13 cellular contexts compared by ENCODE assay signal in the genomic region with DNA sequence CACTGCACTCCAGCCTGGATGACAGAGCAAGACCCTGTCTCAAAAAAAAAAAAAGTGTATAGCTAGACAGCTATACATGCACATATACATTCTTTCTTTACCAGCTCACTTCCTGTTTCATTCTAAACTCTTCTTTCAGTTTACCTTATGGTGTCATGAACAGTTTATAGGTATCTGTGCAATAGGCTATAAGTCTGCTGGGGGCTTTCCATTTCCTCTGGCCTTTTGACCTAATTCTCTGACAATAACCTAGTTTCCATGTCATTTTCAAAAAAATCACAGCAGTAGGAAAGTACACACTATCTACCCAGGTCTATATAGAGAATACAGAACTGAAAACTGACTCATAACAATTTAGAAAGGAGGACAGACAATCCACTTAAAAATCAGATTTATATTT. TPM values are rescaled to one million over a fixed set of nuclear protein-coding genes. Genes with fewer than 3 reads are reported as not detected.
DNase-seq lines count a peak whose midpoint lies in the region; ATAC-seq lines count a peak whose summit lies in the region.
"Had no signal": no experiment of that assay in that cellular context is flagged by ENCODE, and none has a peak within 500 bp of the region (broad histone marks: within the 10 kb centered on the region; RNA-seq: fewer than 3 reads in every experiment).

No MANE protein-coding gene starts in this region.

- H3K36me3 Mint-ChIP-seq in activated CD4-positive, alpha-beta T cell treated with anti-CD3 and anti-CD28 coated beads for 36 hours (ENCODE audit: low read depth) = no peaks in the 10 kb centered on the region
- no peaks in the 10 kb centered on the region for H3K36me3 Mint-ChIP-seq in activated CD4-positive, alpha-beta T cell treated with anti-CD3 and anti-CD28 coated beads, Interleukin-2, amount 10 ng/mL, durations not matched to agents 24 days and 14 days (ENCODE audit: low read depth)
- no peaks in the 10 kb centered on the region for H3K36me3 Mint-ChIP-seq in stimulated activated naive B cell treated with anti-CD40 and anti-IgM and Interleukin-4, amounts not matched to agents 10 μg/mL and 1 μg/mL and 100 μg/mL, for 72 hours

- intact Hi-C loops in activated CD4-positive, alpha-beta T cell treated with anti-CD3 and anti-CD28 coated beads for 36 hours (cut with DNase I, micrococcal nuclease) = no loop called here
- intact Hi-C loops in activated CD4-positive, alpha-beta T cell treated with anti-CD3 and anti-CD28 coated beads, Interleukin-2, amount 10 ng/mL, durations not matched to agents 24 days and 14 days (cut with micrococcal nuclease) = no loop called here

- DNase-seq in activated CD4-positive, alpha-beta T cell treated with anti-CD3 and anti-CD28 coated beads for 36 hours = no peak
- no peak for DNase-seq in activated CD4-positive, alpha-beta T cell treated with anti-CD3 and anti-CD28 coated beads, Interleukin-2, amount 10 ng/mL, durations not matched to agents 24 days and 14 days
- peak; percentile 44 for DNase-seq in stimulated activated naive B cell treated with anti-CD40 and anti-IgM and Interleukin-4, amounts not matched to agents 10 μg/mL and 1 μg/mL and 100 μg/mL, for 72 hours
- DNase-seq in NCI-H146 treated with DMSO at 0.1 percent for 48 hours (lab: John Stamatoyannopoulos, UW; ENCODE audit: unreplicated experiment) = no peak
- no peak for DNase-seq in activated effector memory CD4-positive, alpha-beta T cell treated with Interleukin-2 at 50 U/mL for 16 hours
- DNase-seq in medulla oblongata (ENCODE audit: extremely low spot score) = no peak
- DNase-seq: gastrocnemius medialis; NCI-H2107; small intestine; stimulated activated naive CD4-positive, alpha-beta T cell had no signal

- no peak overlapping the region for H3K27ac Mint-ChIP-seq in activated CD4-positive, alpha-beta T cell treated with anti-CD3 and anti-CD28 coated beads for 36 hours
- H3K27ac Mint-ChIP-seq in activated CD4-positive, alpha-beta T cell treated with anti-CD3 and anti-CD28 coated beads, Interleukin-2, amount 10 ng/mL, durations not matched to agents 24 days and 14 days = no peak overlapping the region
- H3K27ac Mint-ChIP-seq in stimulated activated naive B cell treated with anti-CD40 and anti-IgM and Interleukin-4, amounts not matched to agents 10 μg/mL and 1 μg/mL and 100 μg/mL, for 72 hours = peak overlapping the region; percentile 90

- CTCF ChIA-PET in activated CD4-positive, alpha-beta T cell treated with anti-CD3 and anti-CD28 coated beads for 36 hours (lab: Charles Lee) = no interaction called here

- peaks cover 2% of the 10 kb centered on the region for H3K4me1 Mint-ChIP-seq in activated CD4-positive, alpha-beta T cell treated with anti-CD3 and anti-CD28 coated beads for 36 hours
- H3K4me1 Mint-ChIP-seq in activated CD4-positive, alpha-beta T cell treated with anti-CD3 and anti-CD28 coated beads, Interleukin-2, amount 10 ng/mL, durations not matched to agents 24 days and 14 days = peaks cover 2% of the 10 kb centered on the region
- peaks cover 19 to 36% of the 10 kb centered on the region in 2 donors for H3K4me1 Mint-ChIP-seq in stimulated activated naive B cell treated with anti-CD40 and anti-IgM and Interleukin-4, amounts not matched to agents 10 μg/mL and 1 μg/mL and 100 μg/mL, for 72 hours

- H3K4me3 Mint-ChIP-seq in activated CD4-positive, alpha-beta T cell treated with anti-CD3 and anti-CD28 coated beads for 36 hours = no peak overlapping the region
- H3K4me3 Mint-ChIP-seq in activated CD4-positive, alpha-beta T cell treated with anti-CD3 and anti-CD28 coated beads, Interleukin-2, amount 10 ng/mL, durations not matched to agents 24 days and 14 days = no peak overlapping the region
- H3K4me3 Mint-ChIP-seq in stimulated activated naive B cell treated with anti-CD40 and anti-IgM and Interleukin-4, amounts not matched to agents 10 μg/mL and 1 μg/mL and 100 μg/mL, for 72 hours = peak overlapping the region; percentile 19 to 44

- ATAC-seq in activated CD4-positive, alpha-beta T cell treated with anti-CD3 and anti-CD28 coated beads for 36 hours = peak; percentile 73
- ATAC-seq in HG02571 (IDR thresholded peaks at IDR 0.05; ENCODE audit: unreplicated experiment) (peak; percentile 82), HG03439 (IDR thresholded peaks at IDR 0.05; ENCODE audit: unreplicated experiment) (peak; percentile 88)
- peak; percentile 93 to 94 for ATAC-seq in stimulated activated naive B cell treated with anti-CD40 and anti-IgM and Interleukin-4, amounts not matched to agents 10 μg/mL and 1 μg/mL and 100 μg/mL, for 72 hours (replicated peaks)
- ATAC-seq: gastrocnemius medialis had no signal

- no peaks in the 10 kb centered on the region for H3K9me3 Mint-ChIP-seq in activated CD4-positive, alpha-beta T cell treated with anti-CD3 and anti-CD28 coated beads for 36 hours (ENCODE audit: low read depth)
- H3K9me3 Mint-ChIP-seq in activated CD4-positive, alpha-beta T cell treated with anti-CD3 and anti-CD28 coated beads, Interleukin-2, amount 10 ng/mL, durations not matched to agents 24 days and 14 days = no peaks in the 10 kb centered on the region
- peaks cover 0 to 4% of the 10 kb centered on the region in 2 donors for H3K9me3 Mint-ChIP-seq in stimulated activated naive B cell treated with anti-CD40 and anti-IgM and Interleukin-4, amounts not matched to agents 10 μg/mL and 1 μg/mL and 100 μg/mL, for 72 hours

- peaks cover 9% of the 10 kb centered on the region for H3K27me3 Mint-ChIP-seq in activated CD4-positive, alpha-beta T cell treated with anti-CD3 and anti-CD28 coated beads for 36 hours
- H3K27me3 Mint-ChIP-seq in activated CD4-positive, alpha-beta T cell treated with anti-CD3 and anti-CD28 coated beads, Interleukin-2, amount 10 ng/mL, durations not matched to agents 24 days and 14 days = peaks cover 7% of the 10 kb centered on the region
- no peaks in the 10 kb centered on the region for H3K27me3 Mint-ChIP-seq in stimulated activated naive B cell treated with anti-CD40 and anti-IgM and Interleukin-4, amounts not matched to agents 10 μg/mL and 1 μg/mL and 100 μg/mL, for 72 hours

- POLR2A ChIA-PET in activated CD4-positive, alpha-beta T cell treated with anti-CD3 and anti-CD28 coated beads for 36 hours (lab: Charles Lee) = no interaction called here

RNA-seq across cellular contexts. Expression of a gene that starts 24.4 kb away (rescaled TPM):
- not detected for total RNA-seq in activated CD4-positive, alpha-beta T cell treated with anti-CD3 and anti-CD28 coated beads for 36 hours
- not detected in 2 replicates for total RNA-seq in activated CD4-positive, alpha-beta T cell treated with anti-CD3 and anti-CD28 coated beads, Interleukin-2, amount 10 ng/mL, durations not matched to agents 24 days and 14 days
- total RNA-seq: gastrocnemius medialis, HT-29 had no signal

RNA-seq across cellular contexts. Expression of a gene that starts 43.8 kb away (rescaled TPM):
- not detected for total RNA-seq in activated CD4-positive, alpha-beta T cell treated with anti-CD3 and anti-CD28 coated beads for 36 hours
- not detected in 2 replicates for total RNA-seq in activated CD4-positive, alpha-beta T cell treated with anti-CD3 and anti-CD28 coated beads, Interleukin-2, amount 10 ng/mL, durations not matched to agents 24 days and 14 days

Comparison
In these comparisons a context has a peak if more than half of its experiments do, and no peak if none do; other contexts are left out.
1. H3K4me3 Mint-ChIP-seq: peak in stimulated activated naive B cell treated with anti-CD40 and anti-IgM and Interleukin-4, amounts not matched to agents 10 μg/mL and 1 μg/mL and 100 μg/mL, for 72 hours (2 of 2); none in activated CD4-positive, alpha-beta T cell treated with anti-CD3 and anti-CD28 coated beads for 36 hours (single experiment) and activated CD4-positive, alpha-beta T cell treated with anti-CD3 and anti-CD28 coated beads, Interleukin-2, amount 10 ng/mL, durations not matched to agents 24 days and 14 days (single experiment).
2. Peak in every context shown above with its lines, with median percentiles within 50 percentile points of each other: ATAC-seq.